Comparison of ENCODE assay signal across 23 cellular contexts in genomic region chr3:132822266-132822665, GRCh38.
"Had no signal": no experiment of that assay in that cellular context is flagged by ENCODE, and none has a peak within 500 bp of the region (broad histone marks: within the 10 kb centered on the region; RNA-seq: fewer than 3 reads in every experiment).

No MANE protein-coding gene starts in this region.

- FAIRE-seq: frontal cortex, kidney had no signal

- H3K27me3 ChIP-seq: body of pancreas, dorsolateral prefrontal cortex, testis had no signal

- DNase-seq: activated B cell treated with CpG ODN at 0.5 μM for 24 hours; activated CD4-positive, alpha-beta T cell treated with anti-CD3 and anti-CD28 coated beads for 4 hours; activated CD8-positive, alpha-beta T cell treated with anti-CD3 and anti-CD28 coated beads for 36 hours; activated naive CD4-positive, alpha-beta T cell treated with Interleukin-2 at 50 U/mL for 16 hours; activated naive CD8-positive, alpha-beta T cell treated with anti-CD3 and anti-CD28 coated beads, Interleukin-2, amount 10 ng/mL, durations not matched to agents 7 days and 5 days; activated T-cell treated with anti-CD3 and anti-CD28 coated beads, Interleukin-2, amount 50 U/mL, for 1 hour; amygdala; body of pancreas; caudate nucleus; dorsolateral prefrontal cortex; head of caudate nucleus; kidney; mammary epithelial cell; midbrain; occipital lobe; posterior cingulate gyrus; retina; stimulated activated CD4-positive, alpha-beta T cell treated with anti-CD3 and anti-CD28 coated beads, Interleukin-2, amount 100 ng/mL, for 24 hours; stimulated activated naive CD8-positive, alpha-beta T cell treated with anti-CD3 and anti-CD28 coated beads, Interleukin-15, amount 100 ng/mL, for 72 hours; testis had no signal

- H3K4me3 ChIP-seq: body of pancreas, dorsolateral prefrontal cortex, testis had no signal

- H3K4me1 ChIP-seq: body of pancreas, testis had no signal

- H3K9me3 ChIP-seq: body of pancreas, testis had no signal

- ATAC-seq: activated CD8-positive, alpha-beta T cell treated with anti-CD3 and anti-CD28 coated beads for 36 hours; activated T-helper 17 cell treated with anti-CD3 and anti-CD28 coated beads, Interleukin-2, amount 50 U/mL, for 72 hours; body of pancreas; left lobe of liver; stimulated activated naive CD8-positive, alpha-beta T cell treated with anti-CD3 and anti-CD28 coated beads, Interleukin-15, amount 100 ng/mL, for 72 hours had no signal

- H3K27ac ChIP-seq: body of pancreas, dorsolateral prefrontal cortex, testis had no signal
